ENCODE assay signal across 8 cellular contexts in genomic region chr6:117483645-117484016, GRCh38. TPM values are rescaled to one million over a fixed set of nuclear protein-coding genes. Genes with fewer than 3 reads are reported as not detected.
DNase-seq lines count a peak whose midpoint lies in the region; ATAC-seq and TF ChIP-seq lines count a peak whose summit lies in the region.

No MANE protein-coding gene starts in this region.

- no peaks in the 10 kb centered on the region for H3K79me2 ChIP-seq in neural progenitor cell (ENCODE audit: low read depth)
- H3K79me2 ChIP-seq in Karpas-422 (ENCODE audit: low read length), result no peaks in the 10 kb centered on the region

- peak overlapping the region; percentile 78 for H3K4me3 Mint-ChIP-seq in activated CD4-positive, alpha-beta T cell treated with anti-CD3 and anti-CD28 coated beads, Interleukin-2, amount 10 ng/mL, durations not matched to agents 7 days and 5 days
- peak overlapping the region; percentile 92 for H3K4me3 Mint-ChIP-seq in neural progenitor cell

- no peak overlapping the region for H3K9ac ChIP-seq in neural progenitor cell
- no peak overlapping the region for H3K9ac ChIP-seq in Karpas-422 (ENCODE audit: low read length)

- H3K27me3 Mint-ChIP-seq in activated CD4-positive, alpha-beta T cell treated with anti-CD3 and anti-CD28 coated beads, Interleukin-2, amount 10 ng/mL, durations not matched to agents 7 days and 5 days, result peaks cover 45% of the 10 kb centered on the region
- H3K27me3 Mint-ChIP-seq in neural progenitor cell (ENCODE audit: insufficient read depth, low read depth), result peaks cover 18% of the 10 kb centered on the region

- peak overlapping the region; percentile 72 for H3K27ac Mint-ChIP-seq in activated CD4-positive, alpha-beta T cell treated with anti-CD3 and anti-CD28 coated beads, Interleukin-2, amount 10 ng/mL, durations not matched to agents 7 days and 5 days
- peak overlapping the region; percentile 68 for H3K27ac Mint-ChIP-seq in neural progenitor cell

- H3K4me2 ChIP-seq in neural progenitor cell, result peak overlapping the region; percentile 84
- no peak overlapping the region for H3K4me2 ChIP-seq in Karpas-422 (ENCODE audit: low read depth, low read length, poor library complexity, severe bottlenecking)

- H3K27me3 ChIP-seq in HL-60 (ENCODE audit: insufficient read depth, poor library complexity, severe bottlenecking) (peaks cover 14% of the 10 kb centered on the region), neural progenitor cell (peaks cover 59% of the 10 kb centered on the region), Karpas-422 (ENCODE audit: low read length) (no peaks in the 10 kb centered on the region)

- H3K9me2 ChIP-seq in Karpas-422 (replicated peaks; ENCODE audit: insufficient read depth, low read length), result no peaks in the 10 kb centered on the region

- H3K36me3 ChIP-seq in neural progenitor cell (no peaks in the 10 kb centered on the region), Karpas-422 (ENCODE audit: insufficient read depth, low read length) (no peaks in the 10 kb centered on the region)

- H3K4me1 ChIP-seq in neural progenitor cell, result no peaks in the 10 kb centered on the region
- peaks cover 9% of the 10 kb centered on the region for H3K4me1 ChIP-seq in Karpas-422 (ENCODE audit: low read length)

- no peaks in the 10 kb centered on the region for H3K36me3 Mint-ChIP-seq in activated CD4-positive, alpha-beta T cell treated with anti-CD3 and anti-CD28 coated beads, Interleukin-2, amount 10 ng/mL, durations not matched to agents 7 days and 5 days (ENCODE audit: low read depth)
- H3K36me3 Mint-ChIP-seq in neural progenitor cell, result peaks cover 10% of the 10 kb centered on the region

- H3K4me1 Mint-ChIP-seq in activated CD4-positive, alpha-beta T cell treated with anti-CD3 and anti-CD28 coated beads, Interleukin-2, amount 10 ng/mL, durations not matched to agents 7 days and 5 days, result peaks cover 20% of the 10 kb centered on the region
- peaks cover 7% of the 10 kb centered on the region for H3K4me1 Mint-ChIP-seq in neural progenitor cell

- H3K9me3 Mint-ChIP-seq in activated CD4-positive, alpha-beta T cell treated with anti-CD3 and anti-CD28 coated beads, Interleukin-2, amount 10 ng/mL, durations not matched to agents 7 days and 5 days, result no peaks in the 10 kb centered on the region
- H3K9me3 Mint-ChIP-seq in neural progenitor cell, result peaks cover 9% of the 10 kb centered on the region

- CTCF ChIA-PET in activated CD4-positive, alpha-beta T cell treated with anti-CD3 and anti-CD28 coated beads, Interleukin-2, amount 10 ng/mL, durations not matched to agents 7 days and 5 days (lab: Charles Lee), result interaction anchor here (1.2 to 2.2 kb wide), 5 partner anchors 10 to 75 kb away, joined by 3 to 5 read pairs (median 4); no protein-coding TSS in a partner anchor

- H3F3A ChIP-seq in neural progenitor cell (ENCODE audit: low read depth), result peaks cover 21% of the 10 kb centered on the region

- H4K20me1 ChIP-seq in neural progenitor cell (ENCODE audit: low read depth), result peaks cover 7% of the 10 kb centered on the region
- H4K20me1 ChIP-seq in Karpas-422 (ENCODE audit: insufficient read depth, low read depth, low read length), result no peaks in the 10 kb centered on the region

- peak; percentile 32 for DNase-seq in activated CD4-positive, alpha-beta T cell treated with anti-CD3 and anti-CD28 coated beads, Interleukin-2, amount 10 ng/mL, durations not matched to agents 7 days and 5 days
- no peak for DNase-seq in activated CD4-positive, alpha-beta T cell treated with anti-CD3 and anti-CD28 coated beads, Interleukin-2, amount 50 U/mL, for 4 hours
- DNase-seq in HL-60 (ENCODE audit: low read depth in 1 of 2, low spot score in 1 of 2) (no peak), erythroblast (lab: John Stamatoyannopoulos, UW) (peak; percentile 22 to 23), neural progenitor cell (ENCODE audit: low spot score) (no peak), Karpas-422 (no peak)

- TF ChIP-seq CTCF in HL-60 (IDR thresholded peaks at IDR 0.05; ENCODE audit: insufficient read depth, low read length) (no peak), neural progenitor cell (IDR thresholded peaks at IDR 0.05) (no peak)

- peak overlapping the region; percentile 61 for H3K27ac ChIP-seq in HL-60 (replicated peaks)
- H3K27ac ChIP-seq in neural progenitor cell, result no peak overlapping the region
- no peak overlapping the region for H3K27ac ChIP-seq in Karpas-422 (ENCODE audit: low read length)

- ATAC-seq in SK-N-SH treated with all-trans-retinoic acid at 6 μM for 48 hours (peak; percentile 52), GM18861 (IDR thresholded peaks at IDR 0.05; ENCODE audit: unreplicated experiment) (no peak)

- H3K4me3 ChIP-seq in HL-60 (replicated peaks; ENCODE audit: insufficient read depth, low read length), result peak overlapping the region; percentile 81
- H3K4me3 ChIP-seq in neural progenitor cell, result peak overlapping the region; percentile 70
- no peak overlapping the region for H3K4me3 ChIP-seq in Karpas-422 (ENCODE audit: low read length)

- H2AFZ ChIP-seq in neural progenitor cell (replicated peaks), result peak overlapping the region; percentile 95
- no peak overlapping the region for H2AFZ ChIP-seq in Karpas-422 (ENCODE audit: low read length)

- TF ChIP-seq POLR2A in erythroblast (IDR thresholded peaks at IDR 0.05; ENCODE audit: low read length), result no peak

- POLR2A ChIA-PET in activated CD4-positive, alpha-beta T cell treated with anti-CD3 and anti-CD28 coated beads, Interleukin-2, amount 10 ng/mL, durations not matched to agents 7 days and 5 days (lab: Charles Lee), result no interaction called here

- H3K9me3 ChIP-seq in neural progenitor cell (ENCODE audit: low read depth) (no peaks in the 10 kb centered on the region), Karpas-422 (ENCODE audit: low read length) (no peaks in the 10 kb centered on the region)

TF ChIP-seq in SK-N-SH treated with all-trans-retinoic acid at 6 μM for 48 hours, 23 proteins besides CTCF, POLR2A, EP300 and RAD21:
- TF ChIP-seq POU6F1 (CRISPR knock-in tag; IDR thresholded peaks at IDR 0.05; ENCODE audit: borderline replicate concordance, low read depth) (no peak), TSHZ2 (CRISPR knock-in tag; IDR thresholded peaks at IDR 0.05) (no peak), ZFP30 (CRISPR knock-in tag; IDR thresholded peaks at IDR 0.05) (no peak)
TF ChIP-seq in SK-N-SH treated with all-trans-retinoic acid at 6 μM for 48 hours: peak in this region for 0.

RNA-seq across cellular contexts. Expression of gene DCBLD1, which starts 1.2 kb away (rescaled TPM):
- 1 to 10 TPM; 3.7 to 5.1 TPM for total RNA-seq in activated CD4-positive, alpha-beta T cell treated with anti-CD3 and anti-CD28 coated beads, Interleukin-2, amount 10 ng/mL, durations not matched to agents 7 days and 5 days
- total RNA-seq in neural progenitor cell (ENCODE audit: low replicate concordance), result 6.4 and 7.5 TPM in 2 replicates
- total RNA-seq in Karpas-422 (2014; rRNA removed; shearing (Covaris generic); ENCODE audit: low replicate concordance), result not detected in 2 replicates

RNA-seq across cellular contexts. Expression of gene ROS1, which starts 57.9 kb away (rescaled TPM):
- not detected for total RNA-seq in activated CD4-positive, alpha-beta T cell treated with anti-CD3 and anti-CD28 coated beads, Interleukin-2, amount 10 ng/mL, durations not matched to agents 7 days and 5 days
- not detected in 2 replicates for total RNA-seq in neural progenitor cell (ENCODE audit: low replicate concordance)
- total RNA-seq in Karpas-422 (2014; rRNA removed; shearing (Covaris generic); ENCODE audit: low replicate concordance), result not detected in 2 replicates

Comparison
In these comparisons a context has a peak if more than half of its experiments do, and no peak if none do; other contexts are left out.
1. DNase-seq: peak in activated CD4-positive, alpha-beta T cell treated with anti-CD3 and anti-CD28 coated beads, Interleukin-2, amount 10 ng/mL, durations not matched to agents 7 days and 5 days (single experiment) and erythroblast (2 of 2); none in activated CD4-positive, alpha-beta T cell treated with anti-CD3 and anti-CD28 coated beads, Interleukin-2, amount 50 U/mL, for 4 hours (0 of 2), HL-60 (0 of 2), neural progenitor cell (single experiment) and Karpas-422 (single experiment).